Comparison of ENCODE assay signal across 11 cellular contexts in genomic region chr5:1667648-1668140, GRCh38.
A peak's percentile ranks its signal among the peaks of the same experiment; 100 is the strongest.
DNase-seq lines count a peak whose midpoint lies in the region; ATAC-seq and TF ChIP-seq lines count a peak whose summit lies in the region.
"Had no signal": no experiment of that assay in that cellular context is flagged by ENCODE, and none has a peak within 500 bp of the region (broad histone marks: within the 10 kb centered on the region; RNA-seq: fewer than 3 reads in every experiment).

No MANE protein-coding gene starts in this region.

- no TSS peak for BruUV-seq in Caco-2 (replicated peaks; lab: Mats Ljungman, UMichigan)

- peaks cover 47 to 57% (median 53%) of the 10 kb centered on the region in 11 experiments for H3K27me3 ChIP-seq in BLaER1 treated with 17β-estradiol and CSF1 and Interleukin-3, amounts not matched to agents 10 nM and 100 nM
- H3K27me3 ChIP-seq in gastroesophageal sphincter (peaks cover 96% of the 10 kb centered on the region), Caco-2 (replicated peaks; ENCODE audit: control insufficient read depth, insufficient read depth, low read length) (no peaks in the 10 kb centered on the region)

- no peak for TF ChIP-seq EP300 in gastroesophageal sphincter (IDR thresholded peaks at IDR 0.05)

- H3K4me3 Mint-ChIP-seq in neural crest cell (no peak overlapping the region), Caco-2 (ENCODE audit: unreplicated experiment) (no peak overlapping the region)
- H3K4me3 Mint-ChIP-seq: activated CD4-positive, alpha-beta memory T cell treated with anti-CD3 and anti-CD28 coated beads, Interleukin-2, amount 10 ng/mL, durations not matched to agents 7 days and 5 days had no signal

- peak overlapping the region in 5 of 11 experiments; percentile 38 to 59 (median 41); a peak in 5 of 22 replicates for H3K9ac ChIP-seq in BLaER1 treated with 17β-estradiol and CSF1 and Interleukin-3, amounts not matched to agents 10 nM and 100 nM

- CTCF ChIA-PET in HEK293T (lab: Yijun Ruan, JAX): no interaction called here
- CTCF ChIA-PET in Caco-2 (lab: Charles Lee): interaction anchor here (0.6 kb wide), 1 partner anchor 8 kb away, joined by 4 read pairs; no protein-coding TSS in a partner anchor

- in situ Hi-C loops in KBM-7 (cut with MboI; ENCODE audit: low pct_unique_long_range_greater_than_20kb, low sequenced_read_pairs): no loop called here

- peak overlapping the region in 8 of 10 experiments; percentile 32 to 64 (median 48); a peak in 14 of 20 replicates for H3K4me3 ChIP-seq in BLaER1 treated with 17β-estradiol and CSF1 and Interleukin-3, amounts not matched to agents 10 nM and 100 nM
- peak overlapping the region in 1 of 2 donors; percentile 43 for H3K4me3 ChIP-seq in gastroesophageal sphincter
- H3K4me3 ChIP-seq in Caco-2 (ENCODE audit: low read depth, low read length): no peak overlapping the region

- DNase-seq in HEK293T (ENCODE audit: extremely low spot score) (peak; percentile 31), neural crest cell (ENCODE audit: low read depth, low spot score) (peak; percentile 33), Caco-2 (no peak), DMS153 treated with DMSO at 0.1 percent for 48 hours (lab: John Stamatoyannopoulos, UW; ENCODE audit: unreplicated experiment) (no peak), GM19238 (ENCODE audit: insufficient read length, low spot score) (no peak), KBM-7 (no peak)
- DNase-seq: activated CD4-positive, alpha-beta memory T cell treated with anti-CD3 and anti-CD28 coated beads, Interleukin-2, amount 10 ng/mL, durations not matched to agents 7 days and 5 days; NCI-H524 treated with DMSO at 0.1 percent for 48 hours; SW 1271 had no signal

- no peaks in the 10 kb centered on the region for H3K36me3 ChIP-seq in BLaER1 treated with 17β-estradiol and CSF1 and Interleukin-3, amounts not matched to agents 10 nM and 100 nM
- H3K36me3 ChIP-seq in gastroesophageal sphincter (no peaks in the 10 kb centered on the region), Caco-2 (ENCODE audit: control insufficient read depth, insufficient read depth, low read length) (no peaks in the 10 kb centered on the region)

- H3K36me3 Mint-ChIP-seq in neural crest cell (ENCODE audit: low read depth) (no peaks in the 10 kb centered on the region), Caco-2 (ENCODE audit: insufficient read depth, unreplicated experiment) (no peaks in the 10 kb centered on the region)

- H3K4me1 ChIP-seq in BLaER1 treated with 17β-estradiol and CSF1 and Interleukin-3, amounts not matched to agents 10 nM and 100 nM: peaks cover 14 to 34% (median 19%) of the 10 kb centered on the region in 10 experiments; a peak in 19 of 20 replicates
- peaks cover 0 to 17% (median 4%) of the 10 kb centered on the region in 3 donors for H3K4me1 ChIP-seq in gastroesophageal sphincter
- H3K4me1 ChIP-seq in Caco-2: peaks cover 5% of the 10 kb centered on the region; the same call in 1 of the 2 replicates

- H3K9me3 Mint-ChIP-seq in neural crest cell (no peaks in the 10 kb centered on the region), Caco-2 (ENCODE audit: unreplicated experiment) (no peaks in the 10 kb centered on the region)
- H3K9me3 Mint-ChIP-seq: activated CD4-positive, alpha-beta memory T cell treated with anti-CD3 and anti-CD28 coated beads, Interleukin-2, amount 10 ng/mL, durations not matched to agents 7 days and 5 days had no signal

- H3K4me1 Mint-ChIP-seq in neural crest cell (peaks cover 20% of the 10 kb centered on the region), Caco-2 (ENCODE audit: low read depth, unreplicated experiment) (peaks cover 7% of the 10 kb centered on the region)

- POLR2A ChIA-PET in HEK293T (lab: Yijun Ruan, JAX): no interaction called here
- POLR2A ChIA-PET in Caco-2 (lab: Charles Lee): no interaction called here

- peak; percentile 34 for ATAC-seq in gastroesophageal sphincter

- H3K9me3 ChIP-seq in BLaER1 treated with 17β-estradiol and CSF1 and Interleukin-3, amounts not matched to agents 10 nM and 100 nM (replicated peaks in 1 of 11): peaks cover 0 to 9% (median 0%) of the 10 kb centered on the region in 11 experiments; a peak in 4 of 22 replicates
- H3K9me3 ChIP-seq in gastroesophageal sphincter: peaks cover 0 to 17% (median 0%) of the 10 kb centered on the region in 3 donors
- H3K9me3 ChIP-seq in Caco-2: no peaks in the 10 kb centered on the region

- 1% methylated on average over 13 of the region's 38 CpGs; no CpG with 5 or more reads in 1 of the 2 donors for WGBS in gastroesophageal sphincter (ENCODE audit: low coverage in 1 of 2), 2 donors

- TF ChIP-seq CTCF in gastroesophageal sphincter (IDR thresholded peaks at IDR 0.05) (no peak), neural crest cell (conservative IDR thresholded peaks at IDR 0.05) (no peak), Caco-2 (IDR thresholded peaks at IDR 0.05; ENCODE audit: insufficient read depth in 1 of 2, low read depth in 1 of 2, low read length in 1 of 2, severe bottlenecking in 1 of 2, unreplicated experiment in 1 of 2) (no peak)

- no peak for TF ChIP-seq POLR2A in gastroesophageal sphincter (IDR thresholded peaks at IDR 0.05)

- H4K20me1 ChIP-seq in BLaER1 treated with 17β-estradiol and CSF1 and Interleukin-3, amounts not matched to agents 10 nM and 100 nM: peaks cover 0 to 25% (median 0%) of the 10 kb centered on the region in 11 experiments; a peak in 7 of 22 replicates

- H3K27ac ChIP-seq in BLaER1 treated with 17β-estradiol and CSF1 and Interleukin-3, amounts not matched to agents 10 nM and 100 nM: no peak overlapping the region
- no peak overlapping the region for H3K27ac ChIP-seq in gastroesophageal sphincter

- H3K27ac Mint-ChIP-seq in neural crest cell (ENCODE audit: unreplicated experiment) (no peak overlapping the region), Caco-2 (ENCODE audit: unreplicated experiment) (no peak overlapping the region)
- H3K27ac Mint-ChIP-seq: activated CD4-positive, alpha-beta memory T cell treated with anti-CD3 and anti-CD28 coated beads, Interleukin-2, amount 10 ng/mL, durations not matched to agents 7 days and 5 days had no signal

- intact Hi-C loops in Caco-2 (cut with micrococcal nuclease; ENCODE audit: unreplicated experiment): no loop called here

- H3K27me3 Mint-ChIP-seq in neural crest cell (ENCODE audit: low read depth): peaks cover 49% of the 10 kb centered on the region
- H3K27me3 Mint-ChIP-seq in Caco-2 (ENCODE audit: insufficient read depth, unreplicated experiment): peaks cover 24% of the 10 kb centered on the region

- peak overlapping the region; percentile 64 to 89 (median 85) for H3K4me2 ChIP-seq in BLaER1 treated with 17β-estradiol and CSF1 and Interleukin-3, amounts not matched to agents 10 nM and 100 nM

TF ChIP-seq in HEK293T, 16 proteins besides CTCF, POLR2A, EP300 and RAD21:
- no peak for TF ChIP-seq LEF1 (IDR thresholded peaks at IDR 0.05; ENCODE audit: borderline replicate concordance)
- no peak for TF ChIP-seq L3MBTL2 (conservative IDR thresholded peaks at IDR 0.05)
- no peak for TF ChIP-seq NFRKB (IDR thresholded peaks at IDR 0.05)
- TF ChIP-seq FOXA1 (IDR thresholded peaks at IDR 0.05): no peak
- no peak for TF ChIP-seq HDGF (IDR thresholded peaks at IDR 0.05; ENCODE audit: borderline replicate concordance)
- no peak for TF ChIP-seq FOXK2 (IDR thresholded peaks at IDR 0.05)
- TF ChIP-seq PKNOX1 (IDR thresholded peaks at IDR 0.05): no peak
- no peak for TF ChIP-seq FOXM1 (IDR thresholded peaks at IDR 0.05; ENCODE audit: borderline replicate concordance)
- no peak for TF ChIP-seq TARDBP (IDR thresholded peaks at IDR 0.05)
- TF ChIP-seq ZNF384 (IDR thresholded peaks at IDR 0.05): no peak
- TF ChIP-seq CTBP1 (IDR thresholded peaks at IDR 0.05; ENCODE audit: borderline replicate concordance): no peak
- no peak for TF ChIP-seq ARNT (IDR thresholded peaks at IDR 0.05)
- no peak for TF ChIP-seq SUZ12 (IDR thresholded peaks at IDR 0.05)
- no peak for TF ChIP-seq ELF4 (IDR thresholded peaks at IDR 0.05)
- TF ChIP-seq BHLHE40 (IDR thresholded peaks at IDR 0.05; ENCODE audit: borderline replicate concordance): no peak
- no peak for TF ChIP-seq SP1 (IDR thresholded peaks at IDR 0.05)

Comparison
In these comparisons a context has a peak if more than half of its experiments do, and no peak if none do; other contexts are left out.
1. DNase-seq: peak in HEK293T (single experiment) and neural crest cell (single experiment); none in Caco-2 (0 of 2), DMS153 treated with DMSO at 0.1 percent for 48 hours (single experiment), GM19238 (single experiment) and KBM-7 (single experiment).